Comparison of ENCODE assay signal across 26 cellular contexts in the genomic region with DNA sequence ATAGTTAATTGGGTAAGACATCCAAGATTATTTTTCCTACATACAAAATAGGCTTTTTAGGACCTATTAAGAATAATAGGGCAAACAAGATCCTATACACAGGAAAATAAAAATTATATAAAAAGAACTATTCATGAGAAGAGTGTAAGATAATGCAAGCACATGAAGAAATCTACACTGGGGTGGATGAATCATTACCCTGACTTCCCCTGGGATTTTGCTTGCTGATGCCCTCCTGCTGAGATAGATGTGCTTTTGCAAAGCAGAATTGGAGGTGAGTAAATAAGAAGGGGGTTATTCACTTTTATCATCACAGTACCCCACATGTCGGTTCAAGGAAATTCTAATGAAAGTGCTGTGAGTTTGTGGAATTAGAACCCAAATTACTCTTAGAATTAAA. TPM values are rescaled to one million over a fixed set of nuclear protein-coding genes. Genes with fewer than 3 reads are reported as not detected.
A peak's percentile ranks its signal among the peaks of the same experiment; 100 is the strongest.
DNase-seq lines count a peak whose midpoint lies in the region; ATAC-seq, FAIRE-seq and TF ChIP-seq lines count a peak whose summit lies in the region.
"Had no signal": no experiment of that assay in that cellular context is flagged by ENCODE, and none has a peak within 500 bp of the region (broad histone marks: within the 10 kb centered on the region; RNA-seq: fewer than 3 reads in every experiment).

No MANE protein-coding gene starts in this region.

- peak; percentile 45 to 48; a peak in 2 of 5 replicates for TF ChIP-seq EP300 in A549 (IDR thresholded peaks at IDR 0.05)

- TF ChIP-seq CTCF in A549 (IDR thresholded peaks at IDR 0.05) (no peak), fibroblast of the aortic adventitia (IDR thresholded peaks at IDR 0.05; ENCODE audit: insufficient read depth, low read length) (no peak)

- ATAC-seq in A549 (peak; percentile 81 to 85), HG03139 (IDR thresholded peaks at IDR 0.05; ENCODE audit: unreplicated experiment) (no peak), GM18505 (IDR thresholded peaks at IDR 0.05; ENCODE audit: unreplicated experiment) (no peak)
- ATAC-seq: activated CD4-positive, CD25-positive, alpha-beta regulatory T cell treated with anti-CD3 and anti-CD28 coated beads, Interleukin-2, amount 50 U/mL, for 24 hours; esophagus mucosa; naive thymus-derived CD4-positive, alpha-beta T cell had no signal

- no peak for FAIRE-seq in A549 (lab: Jason Lieb, UNC)
- FAIRE-seq: bronchial epithelial cell had no signal

- peak overlapping the region; percentile 72 to 78 for H3K27ac ChIP-seq in A549
- H3K27ac ChIP-seq: dorsolateral prefrontal cortex, parathyroid adenoma, SJSA1 had no signal

- CTCF ChIA-PET in A549 (lab: Yijun Ruan, JAX), result interaction anchor here (0.6 kb wide), 1 partner anchor 17 kb away, joined by 3 read pairs; no protein-coding TSS in a partner anchor

- no peaks in the 10 kb centered on the region for H3K9me3 ChIP-seq in A549
- H3K9me3 ChIP-seq: Caco-2, SJSA1 had no signal

- H3K4me1 ChIP-seq in A549, result peaks cover 23% of the 10 kb centered on the region
- H3K4me1 ChIP-seq: Caco-2, parathyroid adenoma, SJSA1 had no signal

- H3K4me2 ChIP-seq in A549, result peak overlapping the region; percentile 85

- in situ Hi-C loops in SK-MEL-5 (cut with HindIII; ENCODE audit: low pct_unique_long_range_greater_than_20kb, low sequenced_read_pairs), result no loop called here

- TF ChIP-seq POLR2A in A549 (IDR thresholded peaks at IDR 0.05; ENCODE audit: low read length), result no peak
- no peak for TF ChIP-seq POLR2A in GM18505 (IDR thresholded peaks at IDR 0.05; ENCODE audit: borderline replicate concordance, extremely low read depth, insufficient read depth, insufficient read length)

- TF ChIP-seq RAD21 in A549 (conservative IDR thresholded peaks at IDR 0.05 in 1 of 2, IDR thresholded peaks at IDR 0.05 in 1 of 2), result no peak

- DNase-seq in A549 (ENCODE audit: low read depth in 1 of 2, low spot score in 1 of 2) (peak; percentile 46 to 48), ELR (ENCODE audit: low read depth) (peak; percentile 50), SK-MEL-5 (ENCODE audit: low read depth, low spot score) (peak; percentile 37), fibroblast of the aortic adventitia (ENCODE audit: low read depth) (peak; percentile 68), dedifferentiated amniotic fluid mesenchymal stem cell (ENCODE audit: extremely low spot score) (no peak)
- no peak for DNase-seq in stimulated activated CD4-positive, alpha-beta T cell treated with anti-CD3 and anti-CD28 coated beads, Interleukin-2, amount 100 ng/mL, for 24 hours
- DNase-seq: activated naive CD8-positive, alpha-beta T cell treated with anti-CD3 and anti-CD28 coated beads for 36 hours; AML-193; Caco-2; dorsolateral prefrontal cortex; HCEC 1CT; islet precursor cell; naive thymus-derived CD4-positive, alpha-beta T cell; NCI-H1694 treated with DMSO at 0.1 percent for 48 hours; NCI-H526 treated with DMSO at 0.1 percent for 48 hours; stimulated activated CD4-positive, alpha-beta T cell treated with anti-CD3 and anti-CD28 coated beads, Interleukin-4, amount 100 ng/mL, for 24 hours; T-helper 9 cell had no signal

- POLR2A ChIA-PET in A549 (lab: Yijun Ruan, JAX), result no interaction called here

- peak overlapping the region; percentile 26; the same call in 2 of the 3 replicates for H3K4me3 ChIP-seq in A549
- H3K4me3 ChIP-seq in fibroblast of the aortic adventitia (ENCODE audit: low read depth, low read length), result no peak overlapping the region
- H3K4me3 ChIP-seq: dorsolateral prefrontal cortex, SJSA1 had no signal

- 10% methylated on average over 1 of the region's 1 CpG for WGBS in A549 (ENCODE audit: missing lambda C conversion rate)

TF ChIP-seq in A549, 52 proteins besides CTCF, POLR2A, EP300 and RAD21:
- TF ChIP-seq JUNB (IDR thresholded peaks at IDR 0.05) (peak; percentile 65), JUN (IDR thresholded peaks at IDR 0.05) (peak in 1 of 2 experiments; percentile 32; a peak in 1 of 5 replicates), CEBPB (IDR thresholded peaks at IDR 0.05) (peak; percentile 4 to 33; a peak in 1 of 4 replicates), FOSL2 (IDR thresholded peaks at IDR 0.05) (peak; percentile 67), FOSL2 (CRISPR knock-in tag; IDR thresholded peaks at IDR 0.05) (peak; percentile 55), ESRRA (IDR thresholded peaks at IDR 0.05; ENCODE audit: borderline replicate concordance, low read length) (no peak)

RNA-seq across cellular contexts. Expression of gene SLC2A2, which starts 48.6 kb away (rescaled TPM):
- polyA plus RNA-seq in A549 (2011; rRNA removed), result not detected in 2 replicates
- not detected in 2 replicates for polyA plus RNA-seq in A549 (2012; cell fraction: cytosol; rRNA removed)
- not detected in 2 replicates for polyA plus RNA-seq in A549 (2012; cell fraction: nucleus; rRNA removed)
- polyA plus RNA-seq in A549 (2017; fragmentation: RNase III; extraction: RNeasy Plus Mini Kit Qiagen cat#74134 plus additional on column Dnase treatment), result not detected in 3 replicates
- polyA minus RNA-seq in A549 (2011; rRNA and poly(A)+ RNA removed), result not detected in 2 replicates
- not detected in 2 replicates for total RNA-seq in SK-MEL-5 (2014; rRNA removed; shearing (Covaris generic))
- not detected in 2 replicates for polyA plus RNA-seq in SK-MEL-5 (2015; cell fraction: cytosol; rRNA removed)
- not detected in 2 replicates for polyA plus RNA-seq in SK-MEL-5 (2015; cell fraction: nucleus; rRNA removed)
- total RNA-seq in fibroblast of the aortic adventitia (ENCODE audit: low replicate concordance), result not detected in 2 replicates
- total RNA-seq: activated naive CD8-positive, alpha-beta T cell treated with anti-CD3 and anti-CD28 coated beads for 36 hours; bronchial epithelial cell; esophagus mucosa; naive thymus-derived CD4-positive, alpha-beta T cell; SJSA1; skeletal muscle tissue; urinary bladder had no signal
- polyA plus RNA-seq: naive thymus-derived CD4-positive, alpha-beta T cell had no signal

Comparison
In these comparisons a context has a peak if more than half of its experiments do, and no peak if none do; other contexts are left out.
1. ATAC-seq: peak in A549 (2 of 2); none in HG03139 (single experiment) and GM18505 (single experiment).
2. DNase-seq: peak in A549 (2 of 2), ELR (single experiment), SK-MEL-5 (single experiment) and fibroblast of the aortic adventitia (single experiment); none in dedifferentiated amniotic fluid mesenchymal stem cell (single experiment) and stimulated activated CD4-positive, alpha-beta T cell treated with anti-CD3 and anti-CD28 coated beads, Interleukin-2, amount 100 ng/mL, for 24 hours (0 of 2).